In the genomic region with DNA sequence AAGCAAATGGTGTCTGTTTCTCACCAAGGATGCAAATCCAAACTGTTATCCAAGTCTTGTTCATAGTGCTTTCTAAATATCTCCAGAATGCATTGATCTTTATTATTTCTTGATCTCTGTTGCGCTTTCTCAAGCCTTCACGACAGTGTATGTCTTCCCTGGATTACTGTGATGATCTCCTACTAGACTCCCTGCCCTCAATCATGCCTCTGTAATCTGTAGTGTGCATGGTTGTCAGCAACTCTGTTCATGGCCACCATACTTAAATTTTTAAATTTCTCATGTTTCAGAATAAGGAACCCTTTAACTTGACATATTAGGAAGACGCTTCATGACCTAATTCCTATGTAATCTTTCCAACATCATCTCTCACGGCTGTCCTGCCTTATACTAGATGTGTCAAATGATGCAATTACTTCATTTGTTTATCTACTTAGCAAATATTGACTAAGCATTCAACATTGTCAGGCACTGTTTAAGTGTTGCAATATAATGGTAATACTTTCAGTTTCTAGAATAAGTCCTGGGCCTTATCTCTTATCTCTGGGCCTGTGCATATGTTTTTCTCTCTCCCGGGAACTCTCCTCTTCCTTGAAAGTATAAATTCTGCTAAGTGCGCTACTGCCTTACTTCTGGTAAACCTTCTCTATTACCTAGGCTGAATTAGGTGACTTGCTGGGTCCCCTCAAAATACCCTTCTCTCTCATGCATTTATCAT, we compare ENCODE assay signal across 1 cellular context.
TF ChIP-seq lines count a peak whose summit lies in the region.

No MANE protein-coding gene starts in this region.

TF ChIP-seq in K562, 482 proteins besides CTCF, POLR2A, EP300 and RAD21 (continued from another document and continues in another):
- TF ChIP-seq, protein P1, sequence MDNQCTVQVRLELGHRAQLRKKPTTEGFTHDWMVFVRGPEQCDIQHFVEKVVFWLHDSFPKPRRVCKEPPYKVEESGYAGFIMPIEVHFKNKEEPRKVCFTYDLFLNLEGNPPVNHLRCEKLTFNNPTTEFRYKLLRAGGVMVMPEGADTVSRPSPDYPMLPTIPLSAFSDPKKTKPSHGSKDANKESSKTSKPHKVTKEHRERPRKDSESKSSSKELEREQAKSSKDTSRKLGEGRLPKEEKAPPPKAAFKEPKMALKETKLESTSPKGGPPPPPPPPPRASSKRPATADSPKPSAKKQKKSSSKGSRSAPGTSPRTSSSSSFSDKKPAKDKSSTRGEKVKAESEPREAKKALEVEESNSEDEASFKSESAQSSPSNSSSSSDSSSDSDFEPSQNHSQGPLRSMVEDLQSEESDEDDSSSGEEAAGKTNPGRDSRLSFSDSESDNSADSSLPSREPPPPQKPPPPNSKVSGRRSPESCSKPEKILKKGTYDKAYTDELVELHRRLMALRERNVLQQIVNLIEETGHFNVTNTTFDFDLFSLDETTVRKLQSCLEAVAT (IDR thresholded peaks at IDR 0.05) = no peak
- TF ChIP-seq SIRT6 (IDR thresholded peaks at IDR 0.05; ENCODE audit: low read depth, low read length) = no peak
- no peak for TF ChIP-seq DIDO1 (tag; IDR thresholded peaks at IDR 0.05; ENCODE audit: low read depth)
- no peak for TF ChIP-seq E2F8 (IDR thresholded peaks at IDR 0.05; ENCODE audit: low read depth, partially characterized antibody)
- TF ChIP-seq SMARCB1 (IDR thresholded peaks at IDR 0.05; ENCODE audit: insufficient read length, low read depth) = no peak
- no peak for TF ChIP-seq KDM1A (IDR thresholded peaks at IDR 0.05)
- no peak for TF ChIP-seq MCM3 (IDR thresholded peaks at IDR 0.05)
- TF ChIP-seq CBX1 (IDR thresholded peaks at IDR 0.05; ENCODE audit: low read depth) = no peak
- no peak for TF ChIP-seq TBP (optimal IDR thresholded peaks at IDR 0.05; ENCODE audit: low read depth, low read length)
- TF ChIP-seq ZNF12 (CRISPR knock-in tag; IDR thresholded peaks at IDR 0.05) = no peak
- TF ChIP-seq MCM5 (IDR thresholded peaks at IDR 0.05; ENCODE audit: low read depth) = no peak
- no peak for TF ChIP-seq MXI1 (IDR thresholded peaks at IDR 0.05; ENCODE audit: low read depth, low read length)
- no peak for TF ChIP-seq ZNF146 (CRISPR knock-in tag; IDR thresholded peaks at IDR 0.05; ENCODE audit: unreplicated experiment)
- TF ChIP-seq ZKSCAN8 (CRISPR knock-in tag; IDR thresholded peaks at IDR 0.05) = peak; percentile 26; the same call in 1 of the 2 replicates
- TF ChIP-seq EP400 (IDR thresholded peaks at IDR 0.05) = peak; percentile 70
- TF ChIP-seq TOE1 (IDR thresholded peaks at IDR 0.05; ENCODE audit: borderline replicate concordance) = no peak; the same call in 1 of the 2 replicates
- no peak for TF ChIP-seq TOE1 (CRISPR knock-in tag; IDR thresholded peaks at IDR 0.05; ENCODE audit: borderline replicate concordance, low read depth)
- no peak for TF ChIP-seq CREB3L1 (IDR thresholded peaks at IDR 0.05; ENCODE audit: borderline replicate concordance, low read depth)
- no peak for TF ChIP-seq POLR3A (IDR thresholded peaks at IDR 0.05; ENCODE audit: borderline replicate concordance, extremely low read depth, insufficient read depth, insufficient read length)
- peak; percentile 4 to 16; a peak in 2 of 4 replicates for TF ChIP-seq NRF1 (conservative IDR thresholded peaks at IDR 0.05 in 1 of 2, IDR thresholded peaks at IDR 0.05 in 1 of 2)
- TF ChIP-seq ZNF639 (CRISPR knock-in tag; conservative IDR thresholded peaks at IDR 0.05 in 1 of 2, IDR thresholded peaks at IDR 0.05 in 1 of 2) = no peak
- no peak for TF ChIP-seq DEAF1 (CRISPR knock-in tag; IDR thresholded peaks at IDR 0.05)
- no peak for TF ChIP-seq XRCC4 (IDR thresholded peaks at IDR 0.05; ENCODE audit: extremely low read depth, insufficient read depth, insufficient read length)
- TF ChIP-seq, protein P2, sequence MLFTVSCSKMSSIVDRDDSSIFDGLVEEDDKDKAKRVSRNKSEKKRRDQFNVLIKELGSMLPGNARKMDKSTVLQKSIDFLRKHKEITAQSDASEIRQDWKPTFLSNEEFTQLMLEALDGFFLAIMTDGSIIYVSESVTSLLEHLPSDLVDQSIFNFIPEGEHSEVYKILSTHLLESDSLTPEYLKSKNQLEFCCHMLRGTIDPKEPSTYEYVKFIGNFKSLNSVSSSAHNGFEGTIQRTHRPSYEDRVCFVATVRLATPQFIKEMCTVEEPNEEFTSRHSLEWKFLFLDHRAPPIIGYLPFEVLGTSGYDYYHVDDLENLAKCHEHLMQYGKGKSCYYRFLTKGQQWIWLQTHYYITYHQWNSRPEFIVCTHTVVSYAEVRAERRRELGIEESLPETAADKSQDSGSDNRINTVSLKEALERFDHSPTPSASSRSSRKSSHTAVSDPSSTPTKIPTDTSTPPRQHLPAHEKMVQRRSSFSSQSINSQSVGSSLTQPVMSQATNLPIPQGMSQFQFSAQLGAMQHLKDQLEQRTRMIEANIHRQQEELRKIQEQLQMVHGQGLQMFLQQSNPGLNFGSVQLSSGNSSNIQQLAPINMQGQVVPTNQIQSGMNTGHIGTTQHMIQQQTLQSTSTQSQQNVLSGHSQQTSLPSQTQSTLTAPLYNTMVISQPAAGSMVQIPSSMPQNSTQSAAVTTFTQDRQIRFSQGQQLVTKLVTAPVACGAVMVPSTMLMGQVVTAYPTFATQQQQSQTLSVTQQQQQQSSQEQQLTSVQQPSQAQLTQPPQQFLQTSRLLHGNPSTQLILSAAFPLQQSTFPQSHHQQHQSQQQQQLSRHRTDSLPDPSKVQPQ (CRISPR knock-in tag; IDR thresholded peaks at IDR 0.05; ENCODE audit: borderline replicate concordance) = no peak
- TF ChIP-seq IRF2 (CRISPR knock-in tag; IDR thresholded peaks at IDR 0.05) = no peak
- TF ChIP-seq, protein P3, sequence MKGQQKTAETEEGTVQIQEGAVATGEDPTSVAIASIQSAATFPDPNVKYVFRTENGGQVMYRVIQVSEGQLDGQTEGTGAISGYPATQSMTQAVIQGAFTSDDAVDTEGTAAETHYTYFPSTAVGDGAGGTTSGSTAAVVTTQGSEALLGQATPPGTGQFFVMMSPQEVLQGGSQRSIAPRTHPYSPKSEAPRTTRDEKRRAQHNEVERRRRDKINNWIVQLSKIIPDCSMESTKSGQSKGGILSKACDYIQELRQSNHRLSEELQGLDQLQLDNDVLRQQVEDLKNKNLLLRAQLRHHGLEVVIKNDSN (CRISPR knock-in tag; IDR thresholded peaks at IDR 0.05) = no peak
- TF ChIP-seq MEF2D (tag; conservative IDR thresholded peaks at IDR 0.05; ENCODE audit: low read depth) = no peak; the same call in 1 of the 2 replicates
- no peak for TF ChIP-seq SMAD1 (IDR thresholded peaks at IDR 0.05; ENCODE audit: low read depth, low read length, partially characterized antibody)
- no peak for TF ChIP-seq HNRNPH1 (optimal IDR thresholded peaks at IDR 0.05; ENCODE audit: low read depth, low read length)
- TF ChIP-seq ZNF165 (CRISPR knock-in tag; IDR thresholded peaks at IDR 0.05; ENCODE audit: borderline replicate concordance) = 0 out of 2 replicates have a peak, but pooled peaks have one; percentile 9
- TF ChIP-seq, protein P4, sequence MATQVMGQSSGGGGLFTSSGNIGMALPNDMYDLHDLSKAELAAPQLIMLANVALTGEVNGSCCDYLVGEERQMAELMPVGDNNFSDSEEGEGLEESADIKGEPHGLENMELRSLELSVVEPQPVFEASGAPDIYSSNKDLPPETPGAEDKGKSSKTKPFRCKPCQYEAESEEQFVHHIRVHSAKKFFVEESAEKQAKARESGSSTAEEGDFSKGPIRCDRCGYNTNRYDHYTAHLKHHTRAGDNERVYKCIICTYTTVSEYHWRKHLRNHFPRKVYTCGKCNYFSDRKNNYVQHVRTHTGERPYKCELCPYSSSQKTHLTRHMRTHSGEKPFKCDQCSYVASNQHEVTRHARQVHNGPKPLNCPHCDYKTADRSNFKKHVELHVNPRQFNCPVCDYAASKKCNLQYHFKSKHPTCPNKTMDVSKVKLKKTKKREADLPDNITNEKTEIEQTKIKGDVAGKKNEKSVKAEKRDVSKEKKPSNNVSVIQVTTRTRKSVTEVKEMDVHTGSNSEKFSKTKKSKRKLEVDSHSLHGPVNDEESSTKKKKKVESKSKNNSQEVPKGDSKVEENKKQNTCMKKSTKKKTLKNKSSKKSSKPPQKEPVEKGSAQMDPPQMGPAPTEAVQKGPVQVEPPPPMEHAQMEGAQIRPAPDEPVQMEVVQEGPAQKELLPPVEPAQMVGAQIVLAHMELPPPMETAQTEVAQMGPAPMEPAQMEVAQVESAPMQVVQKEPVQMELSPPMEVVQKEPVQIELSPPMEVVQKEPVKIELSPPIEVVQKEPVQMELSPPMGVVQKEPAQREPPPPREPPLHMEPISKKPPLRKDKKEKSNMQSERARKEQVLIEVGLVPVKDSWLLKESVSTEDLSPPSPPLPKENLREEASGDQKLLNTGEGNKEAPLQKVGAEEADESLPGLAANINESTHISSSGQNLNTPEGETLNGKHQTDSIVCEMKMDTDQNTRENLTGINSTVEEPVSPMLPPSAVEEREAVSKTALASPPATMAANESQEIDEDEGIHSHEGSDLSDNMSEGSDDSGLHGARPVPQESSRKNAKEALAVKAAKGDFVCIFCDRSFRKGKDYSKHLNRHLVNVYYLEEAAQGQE (CRISPR knock-in tag; IDR thresholded peaks at IDR 0.05; ENCODE audit: low read depth) = no peak
- TF ChIP-seq UBTF (IDR thresholded peaks at IDR 0.05; ENCODE audit: borderline replicate concordance in 1 of 2, low read depth in 2 of 2, low read length in 2 of 2) = no peak
- no peak for TF ChIP-seq ZC3H8 (IDR thresholded peaks at IDR 0.05)
- no peak for TF ChIP-seq SP1 (CRISPR knock-in tag; IDR thresholded peaks at IDR 0.05)
- TF ChIP-seq ZNF24 (IDR thresholded peaks at IDR 0.05) = peak; percentile 75; the same call in 1 of the 2 replicates
- TF ChIP-seq ELK1 (CRISPR knock-in tag; IDR thresholded peaks at IDR 0.05) = no peak
- TF ChIP-seq CAMTA2 (CRISPR knock-in tag; conservative IDR thresholded peaks at IDR 0.05) = no peak
